8 cellular contexts compared by ENCODE assay signal in the genomic region with DNA sequence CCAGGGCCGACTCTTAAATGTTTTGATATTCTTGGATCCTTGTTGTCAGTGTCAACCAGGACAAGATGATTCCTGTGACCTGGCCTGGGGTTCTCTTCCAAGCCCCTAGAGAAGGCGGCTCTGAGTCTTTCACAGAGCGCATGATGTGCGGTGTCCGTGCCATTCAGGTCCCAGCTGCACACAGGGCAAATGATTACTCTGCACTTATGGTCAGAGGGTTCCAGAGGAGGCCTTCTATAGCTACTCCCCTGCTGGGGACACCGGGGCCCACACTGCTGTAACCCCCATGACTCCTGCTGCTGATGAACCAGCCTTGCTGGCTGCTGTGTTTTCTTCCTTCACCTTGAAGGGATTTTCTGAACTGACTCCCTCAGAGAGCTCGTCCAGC. TPM values are rescaled to one million over a fixed set of nuclear protein-coding genes. Genes with fewer than 3 reads are reported as not detected.
A peak's percentile ranks its signal among the peaks of the same experiment; 100 is the strongest.
DNase-seq lines count a peak whose midpoint lies in the region; ATAC-seq and TF ChIP-seq lines count a peak whose summit lies in the region.

No MANE protein-coding gene starts in this region.

- WGBS in mammary epithelial cell (ENCODE audit: low coverage, missing lambda C conversion rate), result 2% methylated on average over 7 of the region's 7 CpGs
- 71 to 81% methylated on average over 7 of the region's 7 CpGs for WGBS in thyroid gland, 2 donors
- WGBS in aorta, 2 donors, result 59% methylated on average over 7 of the region's 7 CpGs

- no peak for ATAC-seq in left lobe of liver
- no peak for ATAC-seq in aorta (ENCODE audit: low FRiP score)
- no peak for ATAC-seq in GM18861 (IDR thresholded peaks at IDR 0.05; ENCODE audit: unreplicated experiment)
- ATAC-seq in HG03469 (IDR thresholded peaks at IDR 0.05; ENCODE audit: unreplicated experiment), result no peak

- H2AFZ ChIP-seq in mammary epithelial cell (ENCODE audit: low read depth, low read length), result peak overlapping the region; percentile 86

- no peaks in the 10 kb centered on the region for H3K27me3 ChIP-seq in cardiac muscle cell
- no peaks in the 10 kb centered on the region for H3K27me3 ChIP-seq in mammary epithelial cell (ENCODE audit: insufficient read depth, low read length)
- H3K27me3 ChIP-seq in thyroid gland, result no peaks in the 10 kb centered on the region
- H3K27me3 ChIP-seq in aorta (ENCODE audit: control insufficient read depth in 1 of 2, insufficient read depth in 2 of 2, low read length in 1 of 2), result no peaks in the 10 kb centered on the region

- no peaks in the 10 kb centered on the region for H3K36me3 ChIP-seq in cardiac muscle cell
- no peaks in the 10 kb centered on the region for H3K36me3 ChIP-seq in mammary epithelial cell (ENCODE audit: insufficient read depth, low read length)
- no peaks in the 10 kb centered on the region for H3K36me3 ChIP-seq in thyroid gland
- no peaks in the 10 kb centered on the region for H3K36me3 ChIP-seq in aorta (ENCODE audit: control insufficient read depth in 1 of 2, insufficient read depth in 2 of 2, low read length in 1 of 2)

- TF ChIP-seq CTCF in cardiac muscle cell (IDR thresholded peaks at IDR 0.05; ENCODE audit: low read depth, low read length) (no peak), mammary epithelial cell (conservative IDR thresholded peaks at IDR 0.05 in 1 of 2, IDR thresholded peaks at IDR 0.05 in 1 of 2; ENCODE audit: extremely low read depth in 1 of 2, insufficient read depth in 1 of 2, low read depth in 1 of 2, low read length in 2 of 2) (no peak), thyroid gland (IDR thresholded peaks at IDR 0.05) (no peak)

- TF ChIP-seq POLR2A in thyroid gland (IDR thresholded peaks at IDR 0.05), result no peak

- intact Hi-C loops in cardiac septum (cut with DNase I), result loop anchor here (10.0 kb wide), 1 partner anchor 336 kb away; the partner anchor contains the start of gene CD58
- intact Hi-C loops in mammary epithelial cell (cut with micrococcal nuclease), result loop anchor here (2.0 to 10.0 kb wide), 3 partner anchors 24 to 336 kb away; partner anchors contain the start of gene CD58
- intact Hi-C loops in thyroid gland (cut with DNase I), result no loop called here
- intact Hi-C loops in aorta (cut with DNase I), result loop anchor here in 1 of 2 donors (5.0 to 10.0 kb wide), 2 partner anchors 81 to 144 kb away; no protein-coding TSS in a partner anchor

- H3K9me3 ChIP-seq in cardiac muscle cell (ENCODE audit: low read depth) (no peaks in the 10 kb centered on the region), mammary epithelial cell (replicated peaks; ENCODE audit: insufficient read depth, low read length) (no peaks in the 10 kb centered on the region), thyroid gland (no peaks in the 10 kb centered on the region), aorta (ENCODE audit: control insufficient read depth, low read length) (no peaks in the 10 kb centered on the region)

- dilution Hi-C loops in mammary epithelial cell (cut with HindIII; ENCODE audit: low sequenced_read_pairs), result no loop called here

- in situ Hi-C loops in mammary epithelial cell (cut with MboI; ENCODE audit: low sequenced_read_pairs in 2 of 2), result no loop called here

- H3K4me1 ChIP-seq in cardiac muscle cell (ENCODE audit: low read depth) (peaks cover 27% of the 10 kb centered on the region), mammary epithelial cell (ENCODE audit: insufficient read depth, low read length) (peaks cover 64% of the 10 kb centered on the region), thyroid gland (peaks cover 19 to 28% of the 10 kb centered on the region in 2 donors), aorta (ENCODE audit: control insufficient read depth in 1 of 2, insufficient read depth in 2 of 2, low read length in 2 of 2) (no peaks in the 10 kb centered on the region)

- DNase-seq in cardiac muscle cell (ENCODE audit: low read depth in 1 of 2, low spot score in 1 of 2) (no peak), cardiac septum (ENCODE audit: low spot score) (no peak), mammary epithelial cell (no peak), left lobe of liver (ENCODE audit: low spot score) (peak; percentile 26), thyroid gland (no peak), aorta (no peak)

- CTCF ChIA-PET in mammary epithelial cell (lab: Charles Lee; ENCODE audit: low non-redundant PET), result no interaction called here

- H3K4me3 ChIP-seq in cardiac muscle cell (peak overlapping the region; percentile 79), mammary epithelial cell (replicated peaks in 1 of 3; ENCODE audit: insufficient read depth in 1 of 3, low read depth in 2 of 3, low read length in 3 of 3) (peak overlapping the region; percentile 63 to 82 (median 80)), thyroid gland (replicated peaks in 1 of 3) (peak overlapping the region in 2 of 3 donors; percentile 68 to 69), aorta (ENCODE audit: low read length in 2 of 2) (peak overlapping the region in 1 of 2 donors; percentile 79)

- H3K79me2 ChIP-seq in mammary epithelial cell (ENCODE audit: insufficient read depth, low read length), result peaks cover 72% of the 10 kb centered on the region

- peak overlapping the region; percentile 92 for H3K4me2 ChIP-seq in mammary epithelial cell (ENCODE audit: insufficient read depth, low read depth, low read length)

- no TSS peak for BruUV-seq in mammary epithelial cell (replicated peaks; lab: Mats Ljungman, UMichigan)

- H3K9ac ChIP-seq in mammary epithelial cell (ENCODE audit: insufficient read depth, low read length), result peak overlapping the region; percentile 90

- H4K20me1 ChIP-seq in mammary epithelial cell (ENCODE audit: insufficient read depth, low read length), result no peaks in the 10 kb centered on the region

- no peak overlapping the region for H3K27ac ChIP-seq in cardiac muscle cell
- H3K27ac ChIP-seq in mammary epithelial cell (ENCODE audit: insufficient read depth, low read depth, low read length), result peak overlapping the region; percentile 80
- H3K27ac ChIP-seq in thyroid gland, result peak overlapping the region in 1 of 3 donors; percentile 44
- no peak overlapping the region for H3K27ac ChIP-seq in aorta (ENCODE audit: low read depth in 1 of 2, low read length in 2 of 2)

RNA-seq across cellular contexts. Expression of gene PTGFRN, which starts 1.4 kb away (rescaled TPM):
- 69.7 and 72.4 TPM in 2 replicates for total RNA-seq in cardiac muscle cell
- polyA plus RNA-seq in cardiac muscle cell, result 47.5 and 60.1 TPM in 2 replicates
- 216 TPM for total RNA-seq in cardiac septum
- total RNA-seq in mammary epithelial cell, result 100 to 1,000 TPM; 143 to 150 TPM
- polyA plus RNA-seq in mammary epithelial cell, result 79.4 TPM
- 147 TPM for polyA minus RNA-seq in mammary epithelial cell
- total RNA-seq in left lobe of liver, result 11.9 TPM
- 10 to 100 TPM; 18.7 to 38.7 (median 27.6) TPM for total RNA-seq in thyroid gland
- total RNA-seq in aorta, result 10 to 100 TPM; 31.9 to 75.0 TPM
- polyA plus RNA-seq in aorta, result 10 to 100 TPM in 1 of 2 donors, 1 to 10 TPM in 1; 3.8 to 13.2 TPM
